ENCODE assay signal across 15 cellular contexts in genomic region chr4:185878633-185879032, GRCh38.
DNase-seq lines count a peak whose midpoint lies in the region; ATAC-seq and TF ChIP-seq lines count a peak whose summit lies in the region.
"Had no signal": no experiment of that assay in that cellular context is flagged by ENCODE, and none has a peak within 500 bp of the region (broad histone marks: within the 10 kb centered on the region; RNA-seq: fewer than 3 reads in every experiment).

No MANE protein-coding gene starts in this region.

- no peak overlapping the region for H3K9ac ChIP-seq in mesenchymal stem cell (ENCODE audit: low read length)

- no peak overlapping the region for H2BK5ac ChIP-seq in mesenchymal stem cell (ENCODE audit: low read depth, low read length, poor library complexity, severe bottlenecking)

- H2BK15ac ChIP-seq in mesenchymal stem cell (ENCODE audit: low read depth, poor library complexity, severe bottlenecking) = no peak overlapping the region

- H3K79me1 ChIP-seq in mesenchymal stem cell (replicated peaks; ENCODE audit: low read length, poor library complexity, severe bottlenecking) = no peaks in the 10 kb centered on the region

- H3K27me3 ChIP-seq in left ventricle myocardium inferior (ENCODE audit: low read depth) (no peaks in the 10 kb centered on the region), mesenchymal stem cell (ENCODE audit: control insufficient read depth in 1 of 2, insufficient read depth in 1 of 2, low read length in 2 of 2) (no peaks in the 10 kb centered on the region)

- H2AFZ ChIP-seq in mesenchymal stem cell (ENCODE audit: low read depth, low read length) = no peak overlapping the region

- no peak overlapping the region for H3K18ac ChIP-seq in mesenchymal stem cell (ENCODE audit: low read depth in 1 of 2, low read length in 2 of 2)

- no peak overlapping the region for H3K14ac ChIP-seq in mesenchymal stem cell (ENCODE audit: low read length in 2 of 2)

- 89% methylated on average over 10 of the region's 14 CpGs for WGBS in mesenchymal stem cell

- H3K4me1 ChIP-seq in left ventricle myocardium inferior (peaks cover 12% of the 10 kb centered on the region), mesenchymal stem cell (ENCODE audit: control insufficient read depth, insufficient read depth, low read depth, low read length) (peaks cover 2% of the 10 kb centered on the region)

- H3K36me3 ChIP-seq in left ventricle myocardium inferior (no peaks in the 10 kb centered on the region), mesenchymal stem cell (ENCODE audit: control insufficient read depth in 1 of 2, insufficient read depth in 2 of 2, low read depth in 1 of 2, low read length in 2 of 2) (no peaks in the 10 kb centered on the region)

- H2AK5ac ChIP-seq in mesenchymal stem cell (ENCODE audit: low read length, severe bottlenecking) = peak overlapping the region; percentile 69

- peak overlapping the region; percentile 49 for H3K27ac ChIP-seq in left ventricle myocardium inferior (replicated peaks)
- no peak overlapping the region for H3K27ac ChIP-seq in mesenchymal stem cell (ENCODE audit: low read length, poor library complexity, severe bottlenecking)
- H3K27ac ChIP-seq: 22Rv1 had no signal

- H3K4me3 ChIP-seq in left ventricle myocardium inferior (peak overlapping the region; percentile 48), mesenchymal stem cell (ENCODE audit: insufficient read depth in 1 of 2, low read depth in 1 of 2, low read length in 2 of 2) (no peak overlapping the region)

- DNase-seq in Right ventricle myocardium inferior (ENCODE audit: missing footprints) (no peak), cardiac septum (ENCODE audit: low spot score) (no peak), left ventricle myocardium inferior (peak; percentile 39), mesenchymal stem cell (no peak), progenitor cell of endocrine pancreas (ENCODE audit: low spot score, unreplicated experiment) (no peak)
- no peak for DNase-seq in activated CD4-positive, alpha-beta T cell treated with anti-CD3 and anti-CD28 coated beads for 1 hour
- DNase-seq: CD8-positive, alpha-beta T cell; COR-L47; DND-41; GF-D8 had no signal

- TF ChIP-seq CTCF in left ventricle myocardium inferior (IDR thresholded peaks at IDR 0.05; ENCODE audit: borderline replicate concordance) (no peak), progenitor cell of endocrine pancreas (IDR thresholded peaks at IDR 0.05; ENCODE audit: unreplicated experiment) (no peak)

- H4K8ac ChIP-seq in mesenchymal stem cell (ENCODE audit: low read length) = no peak overlapping the region

- no peak overlapping the region for H3K4ac ChIP-seq in mesenchymal stem cell (ENCODE audit: low read depth in 1 of 2, low read length in 2 of 2)

- H3K9me3 ChIP-seq in left ventricle myocardium inferior (replicated peaks) (peaks cover 12% of the 10 kb centered on the region), mesenchymal stem cell (ENCODE audit: control insufficient read depth, low read length) (no peaks in the 10 kb centered on the region)

- no peak overlapping the region for H3K23ac ChIP-seq in mesenchymal stem cell (ENCODE audit: low read length in 2 of 2)

- no peak overlapping the region for H4K91ac ChIP-seq in mesenchymal stem cell (ENCODE audit: low read length)

- H3K4me2 ChIP-seq in mesenchymal stem cell (ENCODE audit: low read length, poor library complexity, severe bottlenecking) = no peak overlapping the region

- peak; percentile 82 for ATAC-seq in Right ventricle myocardium inferior
- ATAC-seq in HG02610 (IDR thresholded peaks at IDR 0.05; ENCODE audit: unreplicated experiment) = no peak
- ATAC-seq in GM18511 (IDR thresholded peaks at IDR 0.05; ENCODE audit: unreplicated experiment) = no peak
- ATAC-seq: CD8-positive, alpha-beta T cell; HCT116 had no signal

- no peak overlapping the region for H3K4me3 Mint-ChIP-seq in progenitor cell of endocrine pancreas (ENCODE audit: low read depth)
- H3K4me3 Mint-ChIP-seq: CD14-positive monocyte; CD8-positive, alpha-beta T cell had no signal

- H3K27ac Mint-ChIP-seq in progenitor cell of endocrine pancreas = peak overlapping the region; percentile 29
- H3K27ac Mint-ChIP-seq: CD8-positive, alpha-beta T cell had no signal

- H2BK12ac ChIP-seq in mesenchymal stem cell (ENCODE audit: low read length in 2 of 2) = no peak overlapping the region

- H2BK120ac ChIP-seq in mesenchymal stem cell (ENCODE audit: low read depth, low read length) = no peak overlapping the region

- peaks cover 3% of the 10 kb centered on the region for H3K9me3 Mint-ChIP-seq in progenitor cell of endocrine pancreas (ENCODE audit: low read depth)
- H3K9me3 Mint-ChIP-seq: CD8-positive, alpha-beta T cell had no signal

- no peaks in the 10 kb centered on the region for H3K27me3 Mint-ChIP-seq in progenitor cell of endocrine pancreas

- peaks cover 7% of the 10 kb centered on the region for H3K4me1 Mint-ChIP-seq in progenitor cell of endocrine pancreas (ENCODE audit: low read depth)
- H3K4me1 Mint-ChIP-seq: CD14-positive monocyte had no signal

- no peaks in the 10 kb centered on the region for H3K36me3 Mint-ChIP-seq in progenitor cell of endocrine pancreas (ENCODE audit: insufficient read depth)
- H3K36me3 Mint-ChIP-seq: CD14-positive monocyte; CD8-positive, alpha-beta T cell had no signal

- intact Hi-C loops in Right ventricle myocardium inferior (cut with DNase I) = no loop called here
- intact Hi-C loops in cardiac septum (cut with DNase I) = no loop called here
- intact Hi-C loops in left ventricle myocardium inferior (cut with micrococcal nuclease) = no loop called here
